12 cellular contexts compared by ENCODE assay signal in the genomic region with DNA sequence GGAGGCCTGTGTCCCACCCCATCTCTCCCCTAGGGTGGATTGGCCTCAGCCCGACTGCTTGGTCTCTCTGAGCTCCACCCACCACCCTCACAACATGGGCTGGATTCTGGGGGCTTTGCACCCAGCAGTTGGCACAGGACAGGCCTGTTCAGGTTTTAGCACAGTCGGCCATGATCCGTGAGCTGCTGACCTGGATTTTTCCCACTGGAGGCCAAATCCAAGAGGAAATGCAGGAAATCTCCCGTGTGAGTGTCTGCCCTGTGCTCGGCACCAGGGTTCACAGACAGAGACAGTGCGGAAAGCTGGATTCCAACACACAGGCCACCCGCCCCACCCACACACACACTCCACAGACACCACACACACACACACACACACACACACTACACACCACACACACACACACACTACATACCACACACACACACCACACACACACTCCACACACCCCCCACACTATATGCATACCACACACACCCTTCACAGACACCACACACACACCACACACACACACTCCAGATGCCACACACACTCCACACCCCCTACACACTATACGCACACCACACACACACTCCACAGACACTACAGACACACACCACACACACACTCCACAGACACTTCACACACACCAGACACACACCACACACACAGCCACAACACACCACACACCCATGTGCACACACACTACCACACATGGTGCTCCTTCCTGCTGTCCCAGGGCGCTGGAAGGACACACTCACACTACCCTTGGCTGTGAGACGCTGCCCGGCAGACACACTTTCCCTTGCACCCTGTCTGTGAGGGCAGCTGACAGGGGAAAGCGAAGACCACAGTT. TPM values are rescaled to one million over a fixed set of nuclear protein-coding genes. Genes with fewer than 3 reads are reported as not detected.
DNase-seq lines count a peak whose midpoint lies in the region; ATAC-seq, FAIRE-seq and TF ChIP-seq lines count a peak whose summit lies in the region.
"Had no signal": no experiment of that assay in that cellular context is flagged by ENCODE, and none has a peak within 500 bp of the region (broad histone marks: within the 10 kb centered on the region; RNA-seq: fewer than 3 reads in every experiment).

No MANE protein-coding gene starts in this region.

- peak overlapping the region; percentile 67 to 92 (median 86) for H3K27ac Mint-ChIP-seq in CD8-positive, alpha-beta memory T cell
- H3K27ac Mint-ChIP-seq in neural progenitor cell: no peak overlapping the region

- peaks cover 0 to 73% (median 9%) of the 10 kb centered on the region in 3 donors for H3K36me3 Mint-ChIP-seq in CD8-positive, alpha-beta memory T cell
- H3K36me3 Mint-ChIP-seq in neural progenitor cell: no peaks in the 10 kb centered on the region

- ATAC-seq in Right ventricle myocardium inferior: no peak

- peak overlapping the region in 6 of 7 donors; percentile 2 to 78 (median 36) for H3K4me3 Mint-ChIP-seq in CD8-positive, alpha-beta memory T cell
- peak overlapping the region; percentile 60 for H3K4me3 Mint-ChIP-seq in neural progenitor cell
- H3K4me3 Mint-ChIP-seq: activated B cell treated with CpG ODN at 0.5 μM for 24 hours had no signal

- H3K4me1 ChIP-seq in CD8-positive, alpha-beta memory T cell (ENCODE audit: insufficient read depth, low read length): peaks cover 84% of the 10 kb centered on the region
- H3K4me1 ChIP-seq in neural progenitor cell: no peaks in the 10 kb centered on the region

- POLR2A ChIA-PET in CD8-positive, alpha-beta memory T cell (lab: Charles Lee): no interaction called here

- FAIRE-seq in HTR-8/SVneo (lab: Jason Lieb, UNC) (peak; percentile 48), bronchial epithelial cell (lab: Jason Lieb, UNC) (peak; percentile 96)

- no peaks in the 10 kb centered on the region for H3K79me2 ChIP-seq in neural progenitor cell (ENCODE audit: low read depth)

- no peak overlapping the region for H3K27ac ChIP-seq in CD8-positive, alpha-beta memory T cell (ENCODE audit: low read depth, low read length)
- no peak overlapping the region for H3K27ac ChIP-seq in neural progenitor cell

- H3K36me3 ChIP-seq in CD8-positive, alpha-beta memory T cell (ENCODE audit: insufficient read depth, low read length): peaks cover 4% of the 10 kb centered on the region
- H3K36me3 ChIP-seq in bronchial epithelial cell (ENCODE audit: control insufficient read depth, insufficient read depth, low read length) (no peaks in the 10 kb centered on the region), neural progenitor cell (no peaks in the 10 kb centered on the region)

- no peak for DNase-seq in CD8-positive, alpha-beta memory T cell
- DNase-seq in HTR-8/SVneo (ENCODE audit: insufficient read length, low spot score) (no peak), bronchial epithelial cell (ENCODE audit: low read depth) (no peak), neural progenitor cell (ENCODE audit: low spot score) (no peak), HUDEP-2 (lab: John Stamatoyannopoulos, UW; ENCODE audit: unreplicated experiment in 76 of 76) (no peak), globus pallidus (ENCODE audit: low spot score) (no peak), Right ventricle myocardium inferior (ENCODE audit: missing footprints) (no peak), H4 (ENCODE audit: low spot score) (no peak)
- DNase-seq: activated B cell treated with CpG ODN at 0.5 μM for 24 hours, hypothalamus, nucleus accumbens, spleen had no signal

- intact Hi-C loops in Right ventricle myocardium inferior (cut with DNase I): no loop called here

- no peaks in the 10 kb centered on the region for H3K9me3 Mint-ChIP-seq in CD8-positive, alpha-beta memory T cell
- peaks cover 8% of the 10 kb centered on the region for H3K9me3 Mint-ChIP-seq in neural progenitor cell
- H3K9me3 Mint-ChIP-seq: activated B cell treated with CpG ODN at 0.5 μM for 24 hours had no signal

- peaks cover 80 to 92% (median 91%) of the 10 kb centered on the region in 3 donors for H3K4me1 Mint-ChIP-seq in CD8-positive, alpha-beta memory T cell
- H3K4me1 Mint-ChIP-seq in neural progenitor cell: peaks cover 14% of the 10 kb centered on the region

- no peaks in the 10 kb centered on the region for H3K27me3 Mint-ChIP-seq in CD8-positive, alpha-beta memory T cell
- no peaks in the 10 kb centered on the region for H3K27me3 Mint-ChIP-seq in neural progenitor cell (ENCODE audit: insufficient read depth, low read depth)
- H3K27me3 Mint-ChIP-seq: activated B cell treated with CpG ODN at 0.5 μM for 24 hours had no signal

- no peak overlapping the region for H3K4me3 ChIP-seq in CD8-positive, alpha-beta memory T cell (ENCODE audit: low read length)
- no peak overlapping the region for H3K4me3 ChIP-seq in bronchial epithelial cell (ENCODE audit: low read depth, low read length)
- H3K4me3 ChIP-seq in neural progenitor cell: no peak overlapping the region
- H3K4me3 ChIP-seq: spleen had no signal

- CTCF ChIA-PET in CD8-positive, alpha-beta memory T cell (lab: Charles Lee): interaction anchor here (6.5 kb wide), 1 partner anchor 11 kb away, joined by 56 read pairs; no protein-coding TSS in a partner anchor

- TF ChIP-seq CTCF in bronchial epithelial cell (IDR thresholded peaks at IDR 0.05; ENCODE audit: insufficient read depth, low read length, severe bottlenecking) (no peak), neural progenitor cell (IDR thresholded peaks at IDR 0.05) (no peak)

- no peaks in the 10 kb centered on the region for H3F3A ChIP-seq in neural progenitor cell (ENCODE audit: low read depth)

- no peaks in the 10 kb centered on the region for H4K20me1 ChIP-seq in neural progenitor cell (ENCODE audit: low read depth)

- H3K4me2 ChIP-seq in neural progenitor cell: no peak overlapping the region

- H2AFZ ChIP-seq in neural progenitor cell (replicated peaks): no peak overlapping the region

- H3K27me3 ChIP-seq in CD8-positive, alpha-beta memory T cell (ENCODE audit: insufficient read depth, low read length, poor library complexity, severe bottlenecking): no peaks in the 10 kb centered on the region
- H3K27me3 ChIP-seq in bronchial epithelial cell (ENCODE audit: control insufficient read depth, insufficient read depth, low read length) (no peaks in the 10 kb centered on the region), neural progenitor cell (no peaks in the 10 kb centered on the region)
- H3K27me3 ChIP-seq: spleen had no signal

- H3K9me3 ChIP-seq in CD8-positive, alpha-beta memory T cell (ENCODE audit: low read length): no peaks in the 10 kb centered on the region
- no peaks in the 10 kb centered on the region for H3K9me3 ChIP-seq in neural progenitor cell (ENCODE audit: low read depth)
- H3K9me3 ChIP-seq: spleen had no signal

- no peak overlapping the region for H3K9ac ChIP-seq in neural progenitor cell

RNA-seq across cellular contexts. Expression of a gene that starts 14.1 kb away (rescaled TPM):
- total RNA-seq in CD8-positive, alpha-beta memory T cell: 10 to 100 TPM; 59.5 to 60.0 TPM
- polyA plus RNA-seq in CD8-positive, alpha-beta memory T cell: 196 TPM
- total RNA-seq in bronchial epithelial cell (21.3 and 26.6 TPM in 2 replicates), neural progenitor cell (ENCODE audit: low replicate concordance) (0.64 and 2.1 TPM in 2 replicates), Right ventricle myocardium inferior (34.9 TPM)
- total RNA-seq in H4 (2014; rRNA removed; shearing (Covaris generic)): 0.35 TPM in 1 of 2 replicates, not detected in the other
